ENCODE assay signal across 1 cellular context in the genomic region with DNA sequence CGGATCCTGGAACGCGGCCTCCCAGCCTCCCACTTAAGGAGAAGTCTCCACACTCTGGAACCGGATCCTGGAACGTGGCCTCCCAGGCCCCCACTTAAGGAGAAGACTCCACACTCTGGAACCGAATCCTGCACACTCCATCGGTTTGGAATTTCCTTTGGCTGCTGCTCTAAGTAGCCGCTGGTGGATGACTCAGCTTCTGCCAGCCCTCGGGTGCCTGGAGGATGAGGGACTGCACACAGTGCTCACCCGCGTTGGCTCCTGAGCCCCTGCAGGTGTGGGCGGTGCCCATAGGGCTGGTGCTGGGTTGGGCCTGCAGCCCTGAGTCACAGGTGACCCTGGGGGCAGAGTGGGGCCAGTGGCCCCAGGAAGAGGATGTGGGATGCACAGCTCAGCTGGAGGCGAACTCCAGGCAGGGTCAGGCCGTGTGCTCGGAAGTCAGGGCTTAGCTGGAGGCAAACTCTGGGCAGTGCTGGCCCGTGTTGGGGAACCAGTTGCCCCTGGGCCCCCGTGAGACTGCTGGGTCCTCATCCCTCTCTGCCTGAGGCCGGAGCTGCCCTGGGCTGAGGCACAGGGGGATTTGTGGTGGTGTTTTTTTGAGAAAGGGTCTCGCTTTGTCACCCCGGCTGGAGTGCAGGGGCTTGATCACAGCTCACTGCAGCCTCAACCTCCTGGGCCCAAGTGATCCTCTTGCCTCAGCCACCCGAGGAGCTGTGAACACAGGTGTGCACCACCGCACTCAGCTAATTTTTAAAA.
TF ChIP-seq lines count a peak whose summit lies in the region.

No MANE protein-coding gene starts in this region.

TF ChIP-seq in SK-N-SH, 30 proteins besides CTCF, POLR2A, EP300 and RAD21 (continued from another document):
- peak; percentile 97 for TF ChIP-seq RXRA (IDR thresholded peaks at IDR 0.05; ENCODE audit: borderline replicate concordance, low read depth)
- TF ChIP-seq RCOR1 (IDR thresholded peaks at IDR 0.05; ENCODE audit: low read length): no peak
- TF ChIP-seq GABPA (IDR thresholded peaks at IDR 0.05; ENCODE audit: low read depth): no peak
- peak; percentile 87 for TF ChIP-seq NFIC (IDR thresholded peaks at IDR 0.05; ENCODE audit: borderline replicate concordance)
- TF ChIP-seq, protein P1, sequence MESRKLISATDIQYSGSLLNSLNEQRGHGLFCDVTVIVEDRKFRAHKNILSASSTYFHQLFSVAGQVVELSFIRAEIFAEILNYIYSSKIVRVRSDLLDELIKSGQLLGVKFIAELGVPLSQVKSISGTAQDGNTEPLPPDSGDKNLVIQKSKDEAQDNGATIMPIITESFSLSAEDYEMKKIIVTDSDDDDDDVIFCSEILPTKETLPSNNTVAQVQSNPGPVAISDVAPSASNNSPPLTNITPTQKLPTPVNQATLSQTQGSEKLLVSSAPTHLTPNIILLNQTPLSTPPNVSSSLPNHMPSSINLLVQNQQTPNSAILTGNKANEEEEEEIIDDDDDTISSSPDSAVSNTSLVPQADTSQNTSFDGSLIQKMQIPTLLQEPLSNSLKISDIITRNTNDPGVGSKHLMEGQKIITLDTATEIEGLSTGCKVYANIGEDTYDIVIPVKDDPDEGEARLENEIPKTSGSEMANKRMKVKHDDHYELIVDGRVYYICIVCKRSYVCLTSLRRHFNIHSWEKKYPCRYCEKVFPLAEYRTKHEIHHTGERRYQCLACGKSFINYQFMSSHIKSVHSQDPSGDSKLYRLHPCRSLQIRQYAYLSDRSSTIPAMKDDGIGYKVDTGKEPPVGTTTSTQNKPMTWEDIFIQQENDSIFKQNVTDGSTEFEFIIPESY (IDR thresholded peaks at IDR 0.05; ENCODE audit: borderline replicate concordance, low read depth): no peak; the same call in 1 of the 2 replicates
- TF ChIP-seq RFX5 (IDR thresholded peaks at IDR 0.05; ENCODE audit: low read length): no peak
- no peak for TF ChIP-seq FOXJ3 (CRISPR knock-in tag; IDR thresholded peaks at IDR 0.05)
- TF ChIP-seq CHD2 (IDR thresholded peaks at IDR 0.05; ENCODE audit: low read length, partially characterized antibody): no peak
- TF ChIP-seq, protein P2, sequence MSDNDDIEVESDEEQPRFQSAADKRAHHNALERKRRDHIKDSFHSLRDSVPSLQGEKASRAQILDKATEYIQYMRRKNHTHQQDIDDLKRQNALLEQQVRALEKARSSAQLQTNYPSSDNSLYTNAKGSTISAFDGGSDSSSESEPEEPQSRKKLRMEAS (IDR thresholded peaks at IDR 0.05; ENCODE audit: low read depth): peak; percentile 88
- TF ChIP-seq EZH2phosphoT487 (IDR thresholded peaks at IDR 0.05; ENCODE audit: borderline replicate concordance, low read depth): no peak
- peak; percentile 96 for TF ChIP-seq JUND (IDR thresholded peaks at IDR 0.05)
- peak; percentile 38; the same call in 1 of the 2 replicates for TF ChIP-seq POLR2AphosphoS5 (IDR thresholded peaks at IDR 0.05; ENCODE audit: low read depth, low read length)
- no peak for TF ChIP-seq SMC3 (IDR thresholded peaks at IDR 0.05; ENCODE audit: low read depth, low read length)
- TF ChIP-seq, protein P3, sequence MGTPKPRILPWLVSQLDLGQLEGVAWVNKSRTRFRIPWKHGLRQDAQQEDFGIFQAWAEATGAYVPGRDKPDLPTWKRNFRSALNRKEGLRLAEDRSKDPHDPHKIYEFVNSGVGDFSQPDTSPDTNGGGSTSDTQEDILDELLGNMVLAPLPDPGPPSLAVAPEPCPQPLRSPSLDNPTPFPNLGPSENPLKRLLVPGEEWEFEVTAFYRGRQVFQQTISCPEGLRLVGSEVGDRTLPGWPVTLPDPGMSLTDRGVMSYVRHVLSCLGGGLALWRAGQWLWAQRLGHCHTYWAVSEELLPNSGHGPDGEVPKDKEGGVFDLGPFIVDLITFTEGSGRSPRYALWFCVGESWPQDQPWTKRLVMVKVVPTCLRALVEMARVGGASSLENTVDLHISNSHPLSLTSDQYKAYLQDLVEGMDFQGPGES (IDR thresholded peaks at IDR 0.05; ENCODE audit: low read depth, low read length): no peak
- peak; percentile 52; the same call in 1 of the 2 replicates for TF ChIP-seq TEAD4 (IDR thresholded peaks at IDR 0.05; ENCODE audit: borderline replicate concordance, insufficient read depth)
- no peak for TF ChIP-seq YY1 (IDR thresholded peaks at IDR 0.05; ENCODE audit: low read depth)
- TF ChIP-seq GATA2 (CRISPR knock-in tag; IDR thresholded peaks at IDR 0.05): no peak
- TF ChIP-seq, protein P4, sequence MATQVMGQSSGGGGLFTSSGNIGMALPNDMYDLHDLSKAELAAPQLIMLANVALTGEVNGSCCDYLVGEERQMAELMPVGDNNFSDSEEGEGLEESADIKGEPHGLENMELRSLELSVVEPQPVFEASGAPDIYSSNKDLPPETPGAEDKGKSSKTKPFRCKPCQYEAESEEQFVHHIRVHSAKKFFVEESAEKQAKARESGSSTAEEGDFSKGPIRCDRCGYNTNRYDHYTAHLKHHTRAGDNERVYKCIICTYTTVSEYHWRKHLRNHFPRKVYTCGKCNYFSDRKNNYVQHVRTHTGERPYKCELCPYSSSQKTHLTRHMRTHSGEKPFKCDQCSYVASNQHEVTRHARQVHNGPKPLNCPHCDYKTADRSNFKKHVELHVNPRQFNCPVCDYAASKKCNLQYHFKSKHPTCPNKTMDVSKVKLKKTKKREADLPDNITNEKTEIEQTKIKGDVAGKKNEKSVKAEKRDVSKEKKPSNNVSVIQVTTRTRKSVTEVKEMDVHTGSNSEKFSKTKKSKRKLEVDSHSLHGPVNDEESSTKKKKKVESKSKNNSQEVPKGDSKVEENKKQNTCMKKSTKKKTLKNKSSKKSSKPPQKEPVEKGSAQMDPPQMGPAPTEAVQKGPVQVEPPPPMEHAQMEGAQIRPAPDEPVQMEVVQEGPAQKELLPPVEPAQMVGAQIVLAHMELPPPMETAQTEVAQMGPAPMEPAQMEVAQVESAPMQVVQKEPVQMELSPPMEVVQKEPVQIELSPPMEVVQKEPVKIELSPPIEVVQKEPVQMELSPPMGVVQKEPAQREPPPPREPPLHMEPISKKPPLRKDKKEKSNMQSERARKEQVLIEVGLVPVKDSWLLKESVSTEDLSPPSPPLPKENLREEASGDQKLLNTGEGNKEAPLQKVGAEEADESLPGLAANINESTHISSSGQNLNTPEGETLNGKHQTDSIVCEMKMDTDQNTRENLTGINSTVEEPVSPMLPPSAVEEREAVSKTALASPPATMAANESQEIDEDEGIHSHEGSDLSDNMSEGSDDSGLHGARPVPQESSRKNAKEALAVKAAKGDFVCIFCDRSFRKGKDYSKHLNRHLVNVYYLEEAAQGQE (IDR thresholded peaks at IDR 0.05; ENCODE audit: low read depth, low read length): 0 out of 2 replicates have a peak, but pooled peaks have one; percentile 51
- no peak for TF ChIP-seq TAF1 (IDR thresholded peaks at IDR 0.05; ENCODE audit: borderline replicate concordance, low read depth, low read length)
- TF ChIP-seq, protein P5, sequence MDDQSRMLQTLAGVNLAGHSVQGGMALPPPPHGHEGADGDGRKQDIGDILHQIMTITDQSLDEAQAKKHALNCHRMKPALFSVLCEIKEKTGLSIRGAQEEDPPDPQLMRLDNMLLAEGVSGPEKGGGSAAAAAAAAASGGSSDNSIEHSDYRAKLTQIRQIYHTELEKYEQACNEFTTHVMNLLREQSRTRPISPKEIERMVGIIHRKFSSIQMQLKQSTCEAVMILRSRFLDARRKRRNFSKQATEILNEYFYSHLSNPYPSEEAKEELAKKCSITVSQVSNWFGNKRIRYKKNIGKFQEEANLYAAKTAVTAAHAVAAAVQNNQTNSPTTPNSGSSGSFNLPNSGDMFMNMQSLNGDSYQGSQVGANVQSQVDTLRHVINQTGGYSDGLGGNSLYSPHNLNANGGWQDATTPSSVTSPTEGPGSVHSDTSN (IDR thresholded peaks at IDR 0.05): peak; percentile 56
- TF ChIP-seq MXI1 (IDR thresholded peaks at IDR 0.05; ENCODE audit: low read depth, low read length): no peak
